1 cellular context compared by ENCODE assay signal in genomic region chr1:10514490-10515235, GRCh38.
TF ChIP-seq lines count a peak whose summit lies in the region.

No MANE protein-coding gene starts in this region.

TF ChIP-seq in HepG2, 621 proteins besides CTCF, POLR2A, EP300 and RAD21 (continued from another document):
- no peak for TF ChIP-seq ZNF574 (CRISPR knock-in tag; IDR thresholded peaks at IDR 0.05)
- TF ChIP-seq ZFX (CRISPR knock-in tag; IDR thresholded peaks at IDR 0.05; ENCODE audit: low read depth): 0 out of 2 replicates have a peak, but pooled peaks have one; percentile 22
- peak; percentile 68 for TF ChIP-seq SMC3 (IDR thresholded peaks at IDR 0.05; ENCODE audit: low read length)
- peak; percentile 91 for TF ChIP-seq STAG1 (CRISPR knock-in tag; IDR thresholded peaks at IDR 0.05)
- no peak for TF ChIP-seq ZNF850 (CRISPR knock-in tag; conservative IDR thresholded peaks at IDR 0.05)
TF ChIP-seq in HepG2: peak in this region for 3.
